In genomic region chr9:128455849-128456612, GRCh38 we compare ENCODE assay signal across 8 cellular contexts. TPM values are rescaled to one million over a fixed set of nuclear protein-coding genes. Genes with fewer than 3 reads are reported as not detected.
DNase-seq lines count a peak whose midpoint lies in the region; ATAC-seq and TF ChIP-seq lines count a peak whose summit lies in the region.

TSS of gene ODF2 (plus strand) at chr9:128456006. CDS start at chr9:128456092, 86 bp downstream.

- H3K4me1 ChIP-seq in mucosa of descending colon (ENCODE audit: low read depth), result peaks cover 4% of the 10 kb centered on the region

- intact Hi-C loops in mucosa of descending colon (cut with DNase I, micrococcal nuclease), result no loop called here

- H3K4me3 ChIP-seq in epithelial cell of esophagus (ENCODE audit: low read length) (peak within 1 kb of the TSS; percentile 74), mucosa of descending colon (peak within 1 kb of the TSS; percentile 90)

- H3K36me3 ChIP-seq in mucosa of descending colon (ENCODE audit: low read depth), result no peaks in the 10 kb centered on the region

- no peak for TF ChIP-seq RAD21 in Ishikawa (IDR thresholded peaks at IDR 0.05; ENCODE audit: low read depth)

- peak; percentile 96 for DNase-seq in DMS153 (lab: John Stamatoyannopoulos, UW)
- DNase-seq in OCI-M2 (lab: John Stamatoyannopoulos, UW; ENCODE audit: unreplicated experiment), result peak; percentile 56
- DNase-seq in activated T-cell treated with anti-CD3 and anti-CD28 coated beads for 24 hours (ENCODE audit: low read depth), result peak; percentile 98
- peak; percentile 97 for DNase-seq in epithelial cell of esophagus (ENCODE audit: low read depth)
- DNase-seq in mucosa of descending colon, result peak; percentile 99
- DNase-seq in stimulated activated CD8-positive, alpha-beta memory T cell treated with anti-CD3 and anti-CD28 coated beads, Interleukin-4, amount 100 ng/mL, for 1 hour (ENCODE audit: low read depth in 2 of 2, low spot score in 1 of 2), result peak; percentile 96 to 98

- 0 out of 2 replicates have a peak, but pooled peaks have one; percentile 10 for TF ChIP-seq EP300 in Ishikawa (IDR thresholded peaks at IDR 0.05; ENCODE audit: borderline replicate concordance)

- ATAC-seq in GM21576 (IDR thresholded peaks at IDR 0.05; ENCODE audit: unreplicated experiment), result peak; percentile 89
- peak; percentile 98 for ATAC-seq in mucosa of descending colon

- no peak for TF ChIP-seq CTCF in epithelial cell of esophagus (IDR thresholded peaks at IDR 0.05; ENCODE audit: insufficient read depth, low read depth, low read length, missing control alignments)
- no peak for TF ChIP-seq CTCF in mucosa of descending colon (IDR thresholded peaks at IDR 0.05)

- H3K9me3 ChIP-seq in mucosa of descending colon, result no peaks in the 10 kb centered on the region

TF ChIP-seq in Ishikawa, 13 proteins besides CTCF, POLR2A, EP300 and RAD21:
- TF ChIP-seq REST (IDR thresholded peaks at IDR 0.05; ENCODE audit: low read depth) (no peak), NFIC (IDR thresholded peaks at IDR 0.05) (no peak), FOXM1 (IDR thresholded peaks at IDR 0.05; ENCODE audit: borderline replicate concordance, low read depth) (peak; percentile 51), YY1 (IDR thresholded peaks at IDR 0.05; ENCODE audit: low read depth) (peak; percentile 45; the same call in 1 of the 2 replicates), CREB1 (IDR thresholded peaks at IDR 0.05; ENCODE audit: low read depth) (peak; percentile 76), USF1 (IDR thresholded peaks at IDR 0.05) (peak; percentile 69), TCF12 (IDR thresholded peaks at IDR 0.05; ENCODE audit: low read depth) (no peak), TAF1 (IDR thresholded peaks at IDR 0.05; ENCODE audit: low read depth) (peak; percentile 75), EGR1 (IDR thresholded peaks at IDR 0.05) (no peak), ZBTB7A (IDR thresholded peaks at IDR 0.05; ENCODE audit: low read depth) (no peak; the same call in 1 of the 2 replicates), CEBPB (IDR thresholded peaks at IDR 0.05) (peak; percentile 77; the same call in 1 of the 2 replicates), TEAD4 (IDR thresholded peaks at IDR 0.05) (no peak)
- TF ChIP-seq, protein P1, sequence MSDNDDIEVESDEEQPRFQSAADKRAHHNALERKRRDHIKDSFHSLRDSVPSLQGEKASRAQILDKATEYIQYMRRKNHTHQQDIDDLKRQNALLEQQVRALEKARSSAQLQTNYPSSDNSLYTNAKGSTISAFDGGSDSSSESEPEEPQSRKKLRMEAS (IDR thresholded peaks at IDR 0.05), result peak; percentile 73

RNA-seq across cellular contexts. Expression of gene ODF2, which starts in this region (rescaled TPM):
- 10 to 100 TPM; 17.1 to 26.1 (median 19.4) TPM for total RNA-seq in mucosa of descending colon

Comparison
In these comparisons a context has a peak if more than half of its experiments do, and no peak if none do; other contexts are left out.
1. Peak in every context shown above with its lines: DNase-seq, ATAC-seq and H3K4me3 ChIP-seq.